In genomic region chr16:58301052-58301451, GRCh38 we compare ENCODE assay signal across 32 cellular contexts. TPM values are rescaled to one million over a fixed set of nuclear protein-coding genes. Genes with fewer than 3 reads are reported as not detected.
"Had no signal": no experiment of that assay in that cellular context is flagged by ENCODE, and none has a peak within 500 bp of the region (broad histone marks: within the 10 kb centered on the region; RNA-seq: fewer than 3 reads in every experiment).

No MANE protein-coding gene starts in this region.

- H3K4me1 ChIP-seq: suprapubic skin, testis, thyroid gland, tibial artery, tibial nerve, transverse colon, upper lobe of left lung, upper lobe of right lung, uterus, vagina had no signal

- H3K4me3 ChIP-seq: stomach, suprapubic skin, testis, thoracic aorta, thyroid gland, tibial artery, tibial nerve, transverse colon, upper lobe of left lung, upper lobe of right lung, uterus, vagina had no signal

- DNase-seq: stimulated activated CD4-positive, alpha-beta T cell treated with anti-CD3 and anti-CD28 coated beads, Interleukin-2, amount 100 ng/mL, for 48 hours; stimulated activated CD4-positive, alpha-beta T cell treated with anti-CD3 and anti-CD28 coated beads, Interleukin-4, amount 100 ng/mL, for 1 hour; stimulated activated CD4-positive, alpha-beta T cell treated with anti-CD3 and anti-CD28 coated beads, Interleukin-4, amount 100 ng/mL, for 24 hours; stimulated activated CD4-positive, alpha-beta T cell treated with anti-CD3 and anti-CD28 coated beads, Interleukin-4, amount 100 ng/mL, for 4 hours; stimulated activated CD8-positive, alpha-beta memory T cell treated with anti-CD3 and anti-CD28 coated beads, Interleukin-4, amount 100 ng/mL, for 48 hours; stimulated activated naive B cell treated with anti-CD40 and anti-IgM and Interleukin-4, amounts not matched to agents 10 μg/mL and 1 μg/mL and 100 μg/mL, for 72 hours; stimulated activated naive CD4-positive, alpha-beta T cell; stimulated activated naive CD4-positive, alpha-beta T cell treated with Interleukin-2 at 50 U/mL for 16 hours; stimulated activated naive CD8-positive, alpha-beta T cell treated with anti-CD3 and anti-CD28 coated beads, Interleukin-15, amount 100 ng/mL, for 72 hours; stimulated activated naive CD8-positive, alpha-beta T cell treated with anti-CD3 and anti-CD28 coated beads, Interleukin-15, Interleukin-2, amounts not matched to agents 100 U/mL and 50 U/mL, for 24 hours; stomach; substantia nigra; testis; thyroid gland; tibial artery; transverse colon; trophoblast cell; upper lobe of left lung; upper lobe of right lung; uterus had no signal

- H3K27ac ChIP-seq: stomach, suprapubic skin, testis, thoracic aorta, thyroid gland, tibial artery, tibial nerve, transverse colon, upper lobe of left lung, upper lobe of right lung, uterus, vagina had no signal

- H3K36me3 ChIP-seq: stomach, suprapubic skin, thoracic aorta, thyroid gland, tibial artery, transverse colon, upper lobe of left lung, upper lobe of right lung, uterus, vagina had no signal

- FAIRE-seq: urothelium cell line had no signal

- H3K9me3 ChIP-seq: suprapubic skin, testis, thoracic aorta, thyroid gland, upper lobe of right lung, uterus had no signal

- H3K27me3 ChIP-seq: stomach, suprapubic skin, testis, thyroid gland, tibial artery, tibial nerve, transverse colon, upper lobe of left lung, upper lobe of right lung, uterus, vagina had no signal

- ATAC-seq: stimulated activated effector memory CD8-positive, alpha-beta T cell treated with anti-CD3 and anti-CD28 coated beads, Interleukin-12 subunit alpha, Interleukin-12 subunit beta, amount 100 ng/mL, for 72 hours; stimulated activated memory B cell treated with anti-CD40 and anti-IgM and Interleukin-4, amounts not matched to agents 10 μg/mL and 1 μg/mL and 100 μg/mL, for 72 hours; stimulated activated naive B cell treated with anti-CD40 and anti-IgM and Interleukin-4, amounts not matched to agents 10 μg/mL and 1 μg/mL and 100 μg/mL, for 72 hours; stimulated activated naive CD8-positive, alpha-beta T cell treated with anti-CD3 and anti-CD28 coated beads, Interleukin-15, amount 100 ng/mL, for 72 hours; stimulated activated naive CD8-positive, alpha-beta T cell treated with anti-CD3 and anti-CD28 coated beads, Interleukin-15, Interleukin-2, amounts not matched to agents 100 U/mL and 50 U/mL, for 24 hours; upper lobe of right lung had no signal

RNA-seq across cellular contexts. Expression of gene PRSS54, which starts 6.2 kb away (rescaled TPM):
- total RNA-seq: stomach, subcutaneous adipose tissue, suprapubic skin, temporal lobe, thoracic aorta, thyroid gland, tibial nerve, transverse colon, upper lobe of left lung, upper lobe of right lung, ureter, urinary bladder, uterus, vagina had no signal
- polyA plus RNA-seq: stomach, thymus, urinary bladder had no signal
